9 cellular contexts compared by ENCODE assay signal in the genomic region with DNA sequence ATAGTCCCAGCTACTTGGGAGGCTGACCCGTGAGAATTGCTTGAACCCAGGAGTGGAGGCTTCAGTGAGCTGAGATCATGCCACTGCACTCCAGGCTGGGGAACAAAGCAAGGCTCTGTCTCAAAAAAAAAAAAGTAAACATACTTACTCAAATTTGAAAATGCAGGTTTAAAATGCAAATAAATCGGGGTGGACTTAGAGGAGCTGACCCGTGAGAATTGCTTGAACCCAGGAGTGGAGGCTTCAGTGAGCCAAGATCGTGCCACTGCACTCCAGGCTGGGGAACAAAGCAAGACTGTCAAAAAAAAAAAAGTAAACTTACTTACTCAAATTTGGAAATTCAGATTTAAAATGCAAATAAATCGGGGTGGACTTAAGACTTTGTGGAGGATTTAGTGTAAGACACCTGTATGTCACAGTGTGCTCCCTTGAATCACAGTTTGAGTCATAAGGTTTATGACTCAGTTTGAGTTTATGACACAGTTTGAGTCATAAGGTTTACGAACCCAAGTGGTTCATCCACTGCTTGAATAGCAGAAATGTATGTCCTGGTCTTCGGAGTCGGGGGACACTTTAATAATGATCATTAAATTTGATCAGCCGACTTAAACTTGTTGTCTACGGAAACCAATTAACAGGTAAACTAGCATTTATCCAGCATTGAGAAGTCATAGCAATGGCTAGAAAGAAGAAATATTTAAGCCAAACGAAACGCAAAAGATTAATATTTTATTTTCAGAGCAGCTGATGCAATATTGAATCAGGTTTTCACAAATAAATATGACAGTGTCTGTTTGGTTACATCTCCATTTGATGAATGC. TPM values are rescaled to one million over a fixed set of nuclear protein-coding genes. Genes with fewer than 3 reads are reported as not detected.
DNase-seq lines count a peak whose midpoint lies in the region; ATAC-seq, FAIRE-seq and TF ChIP-seq lines count a peak whose summit lies in the region.
"Had no signal": no experiment of that assay in that cellular context is flagged by ENCODE, and none has a peak within 500 bp of the region (broad histone marks: within the 10 kb centered on the region; RNA-seq: fewer than 3 reads in every experiment).

No MANE protein-coding gene starts in this region.

- H3K27me3 ChIP-seq in H1 (replicated peaks in 1 of 4; ENCODE audit: control insufficient read depth in 3 of 4, extremely low read depth in 1 of 4, insufficient read depth in 3 of 4, low read length in 3 of 4), result no peaks in the 10 kb centered on the region

- no peak overlapping the region for H2AFZ ChIP-seq in H1 (ENCODE audit: low read length)

- H3K27ac ChIP-seq in H1 (ENCODE audit: low read depth, low read length), result no peak overlapping the region

- CTCF ChIA-PET in H1 (lab: Charles Lee; ENCODE audit: partially characterized antibody), result interaction anchor here (1.0 to 1.4 kb wide), 3 partner anchors 10 to 120 kb away, joined by 3 to 4 read pairs (median 3); no protein-coding TSS in a partner anchor

- peaks cover 0 to 16% (median 11%) of the 10 kb centered on the region in 4 experiments; a peak in 6 of 8 replicates for H3K36me3 ChIP-seq in H1 (ENCODE audit: control insufficient read depth in 2 of 4, insufficient read depth in 4 of 4, low read length in 3 of 4)

- H2BK20ac ChIP-seq in H1 (ENCODE audit: low read length), result no peak overlapping the region

- no peaks in the 10 kb centered on the region for H3K79me2 ChIP-seq in H1 (ENCODE audit: control insufficient read depth in 1 of 2, insufficient read depth in 2 of 2, low read length in 2 of 2)

- H3K4ac ChIP-seq in H1 (replicated peaks; ENCODE audit: insufficient read length, low read depth, low read length), result no peak overlapping the region

- H4K5ac ChIP-seq in H1 (ENCODE audit: insufficient read length, low read depth, low read length), result no peak overlapping the region

- 89% methylated on average over 12 of the region's 12 CpGs; no CpG with 5 or more reads in 1 of the 2 experiments for WGBS in H1 (ENCODE audit: extremely low coverage in 1 of 2, insufficient coverage in 1 of 2, insufficient read length in 1 of 2, insufficient replicate concordance in 2 of 2, low coverage in 1 of 2, low lambda C conversion rate in 2 of 2, missing lambda C conversion rate in 1 of 2), 2 experiments

- H4K8ac ChIP-seq in H1 (ENCODE audit: extremely low read depth, insufficient read depth, low read length), result no peak overlapping the region

- H3K79me1 ChIP-seq in H1 (ENCODE audit: low read depth, low read length), result no peaks in the 10 kb centered on the region

- H3K9ac ChIP-seq in H1 (replicated peaks in 1 of 4; ENCODE audit: extremely low read depth in 1 of 4, low read depth in 3 of 4, low read length in 3 of 4), result no peak overlapping the region; a peak in 1 of 7 replicates

- ATAC-seq in GM21576 (IDR thresholded peaks at IDR 0.05; ENCODE audit: unreplicated experiment), result peak; percentile 84

- H4K91ac ChIP-seq in H1 (replicated peaks; ENCODE audit: insufficient read length, low read length), result no peak overlapping the region

- no peak overlapping the region for H3K4me2 ChIP-seq in H1 (ENCODE audit: insufficient read depth in 1 of 2, low read depth in 2 of 2, low read length in 2 of 2)

- no peak overlapping the region for H3K23ac ChIP-seq in H1 (ENCODE audit: insufficient read length)

- no peak overlapping the region for H2BK5ac ChIP-seq in H1 (ENCODE audit: low read depth, low read length)

- H3K9me3 ChIP-seq in H1 (ENCODE audit: insufficient read depth in 2 of 2, low read depth in 1 of 2, low read length in 1 of 2), result no peaks in the 10 kb centered on the region

- H2BK15ac ChIP-seq in H1 (ENCODE audit: low read length), result no peak overlapping the region

- in situ Hi-C loops in GM13976 (cut with MboI; ENCODE audit: low sequenced_read_pairs, unreplicated experiment), result no loop called here

- H2BK120ac ChIP-seq in H1 (replicated peaks; ENCODE audit: low read depth, low read length), result no peak overlapping the region

- TF ChIP-seq EP300 in H1 (IDR thresholded peaks at IDR 0.05; ENCODE audit: borderline replicate concordance in 1 of 2, low read depth in 2 of 2, low read length in 2 of 2), result no peak

- no peak for FAIRE-seq in H1 (lab: Jason Lieb, UNC)

- no peak for TF ChIP-seq POLR2A in H1 (IDR thresholded peaks at IDR 0.05; ENCODE audit: control extremely low read depth in 1 of 2, low read depth in 2 of 2, low read length in 2 of 2)

- no peaks in the 10 kb centered on the region for H3K4me1 ChIP-seq in H1 (replicated peaks in 1 of 4; ENCODE audit: control insufficient read depth in 3 of 4, insufficient read depth in 4 of 4, low read length in 3 of 4)

- no peak overlapping the region for H3K18ac ChIP-seq in H1 (ENCODE audit: extremely low read depth, low read length)

- H3K23me2 ChIP-seq in H1 (ENCODE audit: low read depth, low read length), result no peaks in the 10 kb centered on the region

- no peak overlapping the region for H2AK5ac ChIP-seq in H1 (ENCODE audit: low read depth, low read length)

- DNase-seq in GM13976 (ENCODE audit: low spot score) (peak; percentile 73), HT1080 (ENCODE audit: low read depth) (peak; percentile 94), H1 (ENCODE audit: low read depth in 1 of 2, low spot score in 2 of 2) (no peak), HUDEP-2 (lab: John Stamatoyannopoulos, UW; ENCODE audit: unreplicated experiment in 76 of 76) (no peak), NCI-H146 (lab: John Stamatoyannopoulos, UW) (no peak), OCI-M2 (lab: John Stamatoyannopoulos, UW; ENCODE audit: unreplicated experiment) (no peak)
- DNase-seq in effector CD8-positive, alpha-beta T cell (lab: John Stamatoyannopoulos, UW), result no peak

- no peak for TF ChIP-seq RAD21 in H1 (IDR thresholded peaks at IDR 0.05 in 1 of 2, conservative IDR thresholded peaks at IDR 0.05 in 1 of 2; ENCODE audit: low read depth in 2 of 2, low read length in 2 of 2)

- POLR2A ChIA-PET in H1 (lab: Charles Lee; ENCODE audit: partially characterized antibody), result interaction anchor here (0.6 kb wide), 1 partner anchor 67 kb away, joined by 3 read pairs; no protein-coding TSS in a partner anchor

- no peaks in the 10 kb centered on the region for H4K20me1 ChIP-seq in H1 (replicated peaks in 1 of 2; ENCODE audit: control insufficient read depth in 1 of 2, insufficient read depth in 2 of 2, low read length in 2 of 2)

- no peak overlapping the region for H3K4me3 ChIP-seq in H1 (ENCODE audit: extremely low read depth in 1 of 4, insufficient read depth in 2 of 4, low read depth in 3 of 4, low read length in 4 of 4)

- no peak overlapping the region for H2BK12ac ChIP-seq in H1 (ENCODE audit: low read depth, low read length)

- no peak overlapping the region for H3K14ac ChIP-seq in H1 (ENCODE audit: insufficient read length)

- TF ChIP-seq CTCF in GM13976 (IDR thresholded peaks at IDR 0.05; ENCODE audit: borderline replicate concordance, control extremely low read depth, extremely low read depth, insufficient read depth, missing control alignments) (no peak), H1 (IDR thresholded peaks at IDR 0.05; ENCODE audit: control extremely low read depth in 1 of 3, insufficient read depth in 1 of 3, low read depth in 1 of 3, low read length in 3 of 3) (no peak)

- H3K56ac ChIP-seq in H1 (replicated peaks; ENCODE audit: insufficient read length, low read depth, low read length), result no peak overlapping the region

TF ChIP-seq in H1, 55 proteins besides CTCF, POLR2A, EP300 and RAD21:
- no peak for TF ChIP-seq SP2 (IDR thresholded peaks at IDR 0.05; ENCODE audit: low read length)
- TF ChIP-seq FOSL1 (IDR thresholded peaks at IDR 0.05; ENCODE audit: insufficient read depth, low read depth, low read length), result no peak
- TF ChIP-seq CEBPB (IDR thresholded peaks at IDR 0.05; ENCODE audit: low read depth, low read length), result 0 out of 2 replicates have a peak, but pooled peaks have one; percentile 0

RNA-seq across cellular contexts. Expression of a gene that starts 6.8 kb away (rescaled TPM):
- 60.2 and 76.1 TPM in 2 replicates for total RNA-seq in HT1080 (2014; rRNA removed; shearing (Covaris generic))
- 114 and 119 TPM in 2 replicates for polyA plus RNA-seq in HT1080 (2015; cell fraction: cytosol; rRNA removed)
- 51.0 and 53.3 TPM in 2 replicates for polyA plus RNA-seq in HT1080 (2015; cell fraction: nucleus; rRNA removed)
- 32.0 and 33.6 TPM in 2 replicates for total RNA-seq in H1 (2021; fragmentation: NEBNext Ultra II Directional; extraction: Animal tissue kit (Norgen Biotek cat#: 25700))
- polyA plus RNA-seq in H1 (2011; rRNA removed), result 13.2 and 20.5 TPM in 2 replicates
- polyA plus RNA-seq in H1 (2011; cell fraction: cytosol; rRNA removed), result 28.0 TPM
- polyA plus RNA-seq in H1 (2011; cell fraction: nucleus; rRNA removed), result 5.8 TPM
- polyA plus RNA-seq in H1 (2012, experiment 1 of 2), result 17.5 to 26.9 TPM (median 19.3 TPM) in 4 replicates
- 4.3 TPM for polyA plus RNA-seq in H1 (2012, experiment 2 of 2)
- polyA plus RNA-seq in H1 (2013, experiment 1 of 2), result 30.8 TPM
- 33.4 TPM for polyA plus RNA-seq in H1 (2013, experiment 2 of 2)
- 10.7 and 13.1 TPM in 2 replicates for polyA minus RNA-seq in H1 (2011; rRNA and poly(A)+ RNA removed)
- polyA minus RNA-seq in H1 (2011; cell fraction: cytosol; rRNA and poly(A)+ RNA removed), result 8.7 TPM
- polyA minus RNA-seq in H1 (2011; cell fraction: nucleus; rRNA and poly(A)+ RNA removed), result 9.8 TPM

RNA-seq across cellular contexts. Expression of a gene that starts 29.7 kb away (rescaled TPM):
- total RNA-seq in HT1080 (2014; rRNA removed; shearing (Covaris generic)), result 0.07 TPM in 1 of 2 replicates, not detected in the other
- polyA plus RNA-seq in HT1080 (2015; cell fraction: cytosol; rRNA removed), result 0.11 and 0.65 TPM in 2 replicates
- polyA plus RNA-seq in HT1080 (2015; cell fraction: nucleus; rRNA removed), result 0.97 and 1.2 TPM in 2 replicates
- total RNA-seq in H1 (2021; fragmentation: NEBNext Ultra II Directional; extraction: Animal tissue kit (Norgen Biotek cat#: 25700)), result 0.98 and 1.4 TPM in 2 replicates
- 0.53 and 1.4 TPM in 2 replicates for polyA plus RNA-seq in H1 (2011; rRNA removed)
- polyA plus RNA-seq in H1 (2011; cell fraction: cytosol; rRNA removed), result 0.87 TPM
- 1.2 TPM for polyA plus RNA-seq in H1 (2011; cell fraction: nucleus; rRNA removed)
- polyA plus RNA-seq in H1 (2012, experiment 1 of 2), result 1.3 to 2.4 TPM (median 2.3 TPM) in 4 replicates
- polyA plus RNA-seq in H1 (2012, experiment 2 of 2), result not detected
- 0.26 TPM for polyA plus RNA-seq in H1 (2013, experiment 1 of 2)
- 0.26 TPM for polyA plus RNA-seq in H1 (2013, experiment 2 of 2)
- polyA minus RNA-seq in H1 (2011; rRNA and poly(A)+ RNA removed), result 0.76 and 0.83 TPM in 2 replicates
- polyA minus RNA-seq in H1 (2011; cell fraction: cytosol; rRNA and poly(A)+ RNA removed), result not detected
- 0.60 TPM for polyA minus RNA-seq in H1 (2011; cell fraction: nucleus; rRNA and poly(A)+ RNA removed)

RNA-seq across cellular contexts. Expression of a gene that starts 51.3 kb away (rescaled TPM):
- not detected in 2 replicates for total RNA-seq in HT1080 (2014; rRNA removed; shearing (Covaris generic))
- polyA plus RNA-seq in HT1080 (2015; cell fraction: cytosol; rRNA removed), result not detected in 2 replicates
- not detected in 2 replicates for polyA plus RNA-seq in HT1080 (2015; cell fraction: nucleus; rRNA removed)
- 4.6 and 5.2 TPM in 2 replicates for total RNA-seq in H1 (2021; fragmentation: NEBNext Ultra II Directional; extraction: Animal tissue kit (Norgen Biotek cat#: 25700))
- 23.4 and 24.6 TPM in 2 replicates for polyA plus RNA-seq in H1 (2011; rRNA removed)
- polyA plus RNA-seq in H1 (2011; cell fraction: cytosol; rRNA removed), result 18.1 TPM
- 11.5 TPM for polyA plus RNA-seq in H1 (2011; cell fraction: nucleus; rRNA removed)
- 7.1 to 11.5 TPM (median 9.3 TPM) in 4 replicates for polyA plus RNA-seq in H1 (2012, experiment 1 of 2)
- 8.3 TPM for polyA plus RNA-seq in H1 (2012, experiment 2 of 2)
- polyA plus RNA-seq in H1 (2013, experiment 1 of 2), result 3.1 TPM
- 3.5 TPM for polyA plus RNA-seq in H1 (2013, experiment 2 of 2)
- 7.7 and 9.4 TPM in 2 replicates for polyA minus RNA-seq in H1 (2011; rRNA and poly(A)+ RNA removed)
- polyA minus RNA-seq in H1 (2011; cell fraction: cytosol; rRNA and poly(A)+ RNA removed), result 2.9 TPM
- polyA minus RNA-seq in H1 (2011; cell fraction: nucleus; rRNA and poly(A)+ RNA removed), result 6.3 TPM
- total RNA-seq: activated CD8-positive, alpha-beta memory T cell treated with anti-CD3 and anti-CD28 coated beads for 36 hours had no signal

Comparison
In these comparisons a context has a peak if more than half of its experiments do, and no peak if none do; other contexts are left out.
1. DNase-seq: peak in GM13976 (single experiment) and HT1080 (single experiment); none in H1 (0 of 2), HUDEP-2 (0 of 76), NCI-H146 (single experiment), effector CD8-positive, alpha-beta T cell (single experiment) and OCI-M2 (single experiment).